17 cellular contexts compared by ENCODE assay signal in the genomic region with DNA sequence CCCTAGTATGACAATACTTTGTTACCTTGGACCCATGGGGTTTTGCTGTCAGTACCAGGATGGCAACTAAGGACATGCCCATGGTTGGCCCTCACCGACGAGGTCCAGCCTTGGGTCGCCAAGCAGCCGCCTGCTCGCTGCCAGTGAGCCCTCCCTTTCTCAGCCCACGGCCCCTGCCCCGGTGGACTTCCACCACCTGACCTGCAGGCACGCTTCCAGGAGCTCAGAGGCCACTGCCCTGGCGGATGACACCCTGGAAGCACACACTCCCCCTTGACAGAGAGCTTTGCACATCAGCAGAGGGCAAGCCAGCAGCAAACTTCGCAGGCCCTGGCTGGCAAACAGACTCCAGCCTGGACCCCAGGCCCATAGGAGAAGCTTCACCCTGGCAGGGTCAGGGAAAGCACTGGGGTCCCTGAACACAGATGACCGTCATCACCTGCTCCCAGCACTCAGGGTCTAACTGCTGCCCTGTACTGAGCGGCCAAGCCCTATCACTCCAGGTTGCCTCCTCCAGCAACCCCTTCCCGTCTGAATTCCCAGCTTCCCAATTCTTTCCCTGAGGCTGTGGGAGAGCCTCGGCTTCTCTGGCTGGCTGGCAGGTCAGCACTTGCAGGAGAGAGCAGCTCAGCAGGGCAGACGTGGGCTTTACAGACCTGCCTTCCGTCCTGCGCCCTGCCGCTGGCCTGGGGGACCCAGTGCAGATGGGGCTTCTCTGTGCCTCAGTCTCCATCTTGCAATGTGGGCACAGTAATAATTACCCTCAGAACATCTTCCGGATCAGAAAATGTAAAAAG. TPM values are rescaled to one million over a fixed set of nuclear protein-coding genes. Genes with fewer than 3 reads are reported as not detected.
DNase-seq lines count a peak whose midpoint lies in the region; ATAC-seq and TF ChIP-seq lines count a peak whose summit lies in the region.
"Had no signal": no experiment of that assay in that cellular context is flagged by ENCODE, and none has a peak within 500 bp of the region (broad histone marks: within the 10 kb centered on the region; RNA-seq: fewer than 3 reads in every experiment).

No MANE protein-coding gene starts in this region.

- H3K27ac Mint-ChIP-seq in WTC11 (no peak overlapping the region), nephron (no peak overlapping the region)
- no peak overlapping the region for H3K27ac Mint-ChIP-seq in activated CD4-positive, alpha-beta T cell treated with anti-CD3 and anti-CD28 coated beads, Interleukin-2, amount 10 ng/mL, durations not matched to agents 7 days and 5 days
- H3K27ac Mint-ChIP-seq: activated CD8-positive, alpha-beta T cell treated with anti-CD3 and anti-CD28 coated beads, Interleukin-2, amount 10 ng/mL, durations not matched to agents 7 days and 5 days; activated T-helper 17 cell treated with anti-CD3 and anti-CD28 coated beads, Interleukin-2, amount 50 U/mL, for 72 hours; GM23338; nephron progenitor cell had no signal

- no peak overlapping the region for H3K4me3 Mint-ChIP-seq in WTC11
- peak overlapping the region; percentile 34 to 90 (median 83) for H3K4me3 Mint-ChIP-seq in nephron
- H3K4me3 Mint-ChIP-seq in activated CD4-positive, alpha-beta T cell treated with anti-CD3 and anti-CD28 coated beads, Interleukin-2, amount 10 ng/mL, durations not matched to agents 7 days and 5 days: no peak overlapping the region
- H3K4me3 Mint-ChIP-seq: activated CD8-positive, alpha-beta T cell treated with anti-CD3 and anti-CD28 coated beads, Interleukin-2, amount 10 ng/mL, durations not matched to agents 7 days and 5 days; activated T-helper 17 cell treated with anti-CD3 and anti-CD28 coated beads, Interleukin-2, amount 50 U/mL, for 72 hours; nephron progenitor cell had no signal

- peaks cover 11 to 36% (median 25%) of the 10 kb centered on the region in 4 donors for H3K4me1 ChIP-seq in transverse colon

- no peak for TF ChIP-seq CTCF in WTC11 (IDR thresholded peaks at IDR 0.05)
- TF ChIP-seq CTCF in nephron (IDR thresholded peaks at IDR 0.05; ENCODE audit: unreplicated experiment in 3 of 3): no peak
- TF ChIP-seq CTCF in transverse colon (IDR thresholded peaks at IDR 0.05): no peak
- no peak for TF ChIP-seq CTCF in brain microvascular endothelial cell (IDR thresholded peaks at IDR 0.05; ENCODE audit: low read depth, low read length, missing control alignments)

- H3K4me3 ChIP-seq in transverse colon (no peak overlapping the region), brain microvascular endothelial cell (ENCODE audit: low read depth, low read length) (no peak overlapping the region)
- H3K4me3 ChIP-seq: ascending aorta, GM23338, lower lobe of right lung had no signal

- H3K27ac ChIP-seq in transverse colon: peak overlapping the region in 3 of 4 donors; percentile 88 to 96 (median 95)
- H3K27ac ChIP-seq in brain microvascular endothelial cell: no peak overlapping the region
- H3K27ac ChIP-seq: lower lobe of right lung had no signal

- CTCF ChIA-PET in WTC11 (lab: Charles Lee): interaction anchor here (0.6 to 2.2 kb wide), 5 partner anchors 26 to 141 kb away, joined by 3 to 7 read pairs (median 4); a partner anchor contains a TSS
- CTCF ChIA-PET in activated CD4-positive, alpha-beta T cell treated with anti-CD3 and anti-CD28 coated beads, Interleukin-2, amount 10 ng/mL, durations not matched to agents 7 days and 5 days (lab: Charles Lee): interaction anchor here (0.9 to 1.1 kb wide), 4 partner anchors 63 to 139 kb away, joined by 3 to 5 read pairs (median 3); no protein-coding TSS in a partner anchor

- H3K27me3 ChIP-seq in transverse colon (no peaks in the 10 kb centered on the region), brain microvascular endothelial cell (replicated peaks) (peaks cover 15% of the 10 kb centered on the region)
- H3K27me3 ChIP-seq: ascending aorta had no signal

- intact Hi-C loops in cardiac septum (cut with DNase I) (loop anchor here (5.0 kb wide), 1 partner anchor 100 kb away; no protein-coding TSS in a partner anchor), transverse colon (cut with DNase I; ENCODE audit: low total_unique reads) (no loop called here)

- ATAC-seq in WTC11: no peak
- ATAC-seq: activated CD8-positive, alpha-beta T cell treated with anti-CD3 and anti-CD28 coated beads, Interleukin-2, amount 10 ng/mL, durations not matched to agents 7 days and 5 days; activated T-helper 17 cell treated with anti-CD3 and anti-CD28 coated beads, Interleukin-2, amount 50 U/mL, for 72 hours; GM23338; lower lobe of right lung had no signal

- no peak for TF ChIP-seq EP300 in transverse colon (IDR thresholded peaks at IDR 0.05; ENCODE audit: low read depth)

- TF ChIP-seq POLR2A in transverse colon (IDR thresholded peaks at IDR 0.05): no peak

- H3K9me3 Mint-ChIP-seq in WTC11 (no peaks in the 10 kb centered on the region), nephron (no peaks in the 10 kb centered on the region)
- no peaks in the 10 kb centered on the region for H3K9me3 Mint-ChIP-seq in activated CD4-positive, alpha-beta T cell treated with anti-CD3 and anti-CD28 coated beads, Interleukin-2, amount 10 ng/mL, durations not matched to agents 7 days and 5 days
- H3K9me3 Mint-ChIP-seq: activated T-helper 17 cell treated with anti-CD3 and anti-CD28 coated beads, Interleukin-2, amount 50 U/mL, for 72 hours; GM23338; nephron progenitor cell had no signal

- WGBS in transverse colon (ENCODE audit: low coverage in 1 of 2), 2 donors: 73% methylated on average over 18 of the region's 19 CpGs; no CpG with 5 or more reads in 1 of the 2 donors

- H3K36me3 Mint-ChIP-seq in WTC11 (peaks cover 4% of the 10 kb centered on the region; the same call in 1 of the 2 replicates), nephron (ENCODE audit: low read depth) (peaks cover 4% of the 10 kb centered on the region)
- no peaks in the 10 kb centered on the region for H3K36me3 Mint-ChIP-seq in activated CD4-positive, alpha-beta T cell treated with anti-CD3 and anti-CD28 coated beads, Interleukin-2, amount 10 ng/mL, durations not matched to agents 7 days and 5 days (ENCODE audit: low read depth)

- H3K9me3 ChIP-seq in transverse colon: no peaks in the 10 kb centered on the region
- H3K9me3 ChIP-seq: ascending aorta, lower lobe of right lung had no signal

- no peak for DNase-seq in WTC11 (ENCODE audit: low spot score)
- peak; percentile 76 for DNase-seq in cardiac septum (ENCODE audit: low spot score)
- no peak for DNase-seq in transverse colon
- DNase-seq in brain microvascular endothelial cell: no peak
- no peak for DNase-seq in GM19238 (ENCODE audit: insufficient read length, low spot score)
- no peak for DNase-seq in activated CD4-positive, alpha-beta T cell treated with anti-CD3 and anti-CD28 coated beads, Interleukin-2, amount 10 ng/mL, durations not matched to agents 7 days and 5 days
- DNase-seq: activated CD8-positive, alpha-beta T cell treated with anti-CD3 and anti-CD28 coated beads, Interleukin-2, amount 10 ng/mL, durations not matched to agents 7 days and 5 days; dermis blood vessel endothelial cell; DMS79; lower lobe of right lung; NCI-H345; nephron progenitor cell; stimulated activated naive CD4-positive, alpha-beta T cell treated with Interleukin-2 at 50 U/mL for 16 hours had no signal

- in situ Hi-C loops in transverse colon (cut with MboI; ENCODE audit: low pct_ligation_motif_present in 1 of 4, low pct_unique_long_range_greater_than_20kb in 1 of 4, low sequenced_read_pairs in 3 of 4) (loop anchor here in 1 of 4 donors (10.0 kb wide), 1 partner anchor 147 kb away; a partner anchor contains a TSS), brain microvascular endothelial cell (cut with HindIII; ENCODE audit: low pct_ligation_motif_present, low sequenced_read_pairs) (loop anchor here (25.0 kb wide), 1 partner anchor 165 kb away; no protein-coding TSS in a partner anchor)

- H3K27me3 Mint-ChIP-seq in WTC11 (ENCODE audit: low read depth) (peaks cover 49% of the 10 kb centered on the region), nephron (ENCODE audit: low read depth) (peaks cover 50% of the 10 kb centered on the region)
- H3K27me3 Mint-ChIP-seq in activated CD4-positive, alpha-beta T cell treated with anti-CD3 and anti-CD28 coated beads, Interleukin-2, amount 10 ng/mL, durations not matched to agents 7 days and 5 days: peaks cover 32% of the 10 kb centered on the region

- POLR2A ChIA-PET in WTC11 (lab: Charles Lee): no interaction called here
- POLR2A ChIA-PET in activated CD4-positive, alpha-beta T cell treated with anti-CD3 and anti-CD28 coated beads, Interleukin-2, amount 10 ng/mL, durations not matched to agents 7 days and 5 days (lab: Charles Lee): no interaction called here

- H3K4me1 Mint-ChIP-seq in WTC11 (peaks cover 9% of the 10 kb centered on the region), nephron (peaks cover 8% of the 10 kb centered on the region)
- H3K4me1 Mint-ChIP-seq in activated CD4-positive, alpha-beta T cell treated with anti-CD3 and anti-CD28 coated beads, Interleukin-2, amount 10 ng/mL, durations not matched to agents 7 days and 5 days: peaks cover 19% of the 10 kb centered on the region

- H3K36me3 ChIP-seq in transverse colon: peaks cover 0 to under 1% (median 0%) of the 10 kb centered on the region in 4 donors
- H3K36me3 ChIP-seq in brain microvascular endothelial cell (replicated peaks): no peaks in the 10 kb centered on the region
- H3K36me3 ChIP-seq: ascending aorta had no signal

TF ChIP-seq in WTC11, 78 proteins besides CTCF, POLR2A, EP300 and RAD21:
- peak; percentile 54; the same call in 1 of the 2 replicates for TF ChIP-seq GABPB1 (CRISPR knock-in tag; IDR thresholded peaks at IDR 0.05)
- TF ChIP-seq, protein P1, sequence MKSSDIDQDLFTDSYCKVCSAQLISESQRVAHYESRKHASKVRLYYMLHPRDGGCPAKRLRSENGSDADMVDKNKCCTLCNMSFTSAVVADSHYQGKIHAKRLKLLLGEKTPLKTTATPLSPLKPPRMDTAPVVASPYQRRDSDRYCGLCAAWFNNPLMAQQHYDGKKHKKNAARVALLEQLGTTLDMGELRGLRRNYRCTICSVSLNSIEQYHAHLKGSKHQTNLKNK (CRISPR knock-in tag; IDR thresholded peaks at IDR 0.05): no peak
- TF ChIP-seq, protein P2, sequence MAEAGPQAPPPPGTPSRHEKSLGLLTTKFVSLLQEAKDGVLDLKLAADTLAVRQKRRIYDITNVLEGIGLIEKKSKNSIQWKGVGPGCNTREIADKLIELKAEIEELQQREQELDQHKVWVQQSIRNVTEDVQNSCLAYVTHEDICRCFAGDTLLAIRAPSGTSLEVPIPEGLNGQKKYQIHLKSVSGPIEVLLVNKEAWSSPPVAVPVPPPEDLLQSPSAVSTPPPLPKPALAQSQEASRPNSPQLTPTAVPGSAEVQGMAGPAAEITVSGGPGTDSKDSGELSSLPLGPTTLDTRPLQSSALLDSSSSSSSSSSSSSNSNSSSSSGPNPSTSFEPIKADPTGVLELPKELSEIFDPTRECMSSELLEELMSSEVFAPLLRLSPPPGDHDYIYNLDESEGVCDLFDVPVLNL (CRISPR knock-in tag; IDR thresholded peaks at IDR 0.05; ENCODE audit: borderline replicate concordance, low read depth): no peak
- no peak for TF ChIP-seq TEAD4 (CRISPR knock-in tag; IDR thresholded peaks at IDR 0.05)

RNA-seq across cellular contexts. Expression of a gene that starts 2.7 kb away (rescaled TPM):
- total RNA-seq in WTC11 (2021) (8.5 to 10.1 TPM (median 9.3 TPM) in 3 replicates), cardiac septum (78.8 TPM), transverse colon (10 to 100 TPM; 52.0 to 88.1 (median 74.7) TPM)
- total RNA-seq in activated CD4-positive, alpha-beta T cell treated with anti-CD3 and anti-CD28 coated beads, Interleukin-2, amount 10 ng/mL, durations not matched to agents 7 days and 5 days: 1 to 10 TPM; 9.5 to 9.7 TPM

Comparison
In these comparisons a context has a peak if more than half of its experiments do, and no peak if none do; other contexts are left out.
1. H3K4me3 Mint-ChIP-seq: peak in nephron (3 of 3); none in WTC11 (single experiment) and activated CD4-positive, alpha-beta T cell treated with anti-CD3 and anti-CD28 coated beads, Interleukin-2, amount 10 ng/mL, durations not matched to agents 7 days and 5 days (single experiment).